8 cellular contexts compared by ENCODE assay signal in genomic region chr2:96138146-96139145, GRCh38. TPM values are rescaled to one million over a fixed set of nuclear protein-coding genes. Genes with fewer than 3 reads are reported as not detected.
DNase-seq lines count a peak whose midpoint lies in the region; ATAC-seq, FAIRE-seq and TF ChIP-seq lines count a peak whose summit lies in the region.

Gene ASTL (minus strand): TSS chr2:96138502. CDS start chr2:96138436, 66 bp downstream.

- SMC1A ChIA-PET in GM12878 (lab: Charles Lee; ENCODE audit: uncharacterized antibody, unreplicated experiment): interaction anchor here (0.8 to 14.4 kb wide), 24 partner anchors 10 to 371 kb away, joined by 3 to 338 read pairs (median 5); no protein-coding TSS in a partner anchor

- peak; percentile 67 to 92 (median 71) for TF ChIP-seq CTCF in GM12878 (IDR thresholded peaks at IDR 0.05 in 2 of 3, conservative IDR thresholded peaks at IDR 0.05 in 1 of 3; ENCODE audit: control insufficient read depth in 2 of 3, extremely low read depth in 1 of 3, insufficient read depth in 1 of 3, low read depth in 3 of 3, low read length in 3 of 3)

- H3K36me3 ChIP-seq in HUES64 (ENCODE audit: insufficient read depth, low read length): no peaks in the 10 kb centered on the region
- H3K36me3 ChIP-seq in GM12878 (ENCODE audit: control insufficient read depth in 2 of 2, insufficient read depth in 2 of 2, low read length in 1 of 2): peaks cover 0 to 3% of the 10 kb centered on the region in 2 experiments; a peak in 2 of 4 replicates

- no TSS peak for BruUV-seq in GM12878 (replicated peaks; lab: Mats Ljungman, UMichigan)

- no peaks in the 10 kb centered on the region for H3K9me3 ChIP-seq in HUES64 (ENCODE audit: insufficient read depth, low read depth, low read length)
- no peaks in the 10 kb centered on the region for H3K9me3 ChIP-seq in GM12878 (replicated peaks; ENCODE audit: control insufficient read depth, insufficient read depth, low read length)

- no peak within 1 kb of the TSS; the same call in 1 of the 2 replicates for H3K4me2 ChIP-seq in GM12878 (ENCODE audit: control insufficient read depth, insufficient read depth)

- H3K4me3 ChIP-seq in HUES64 (ENCODE audit: low read length): peak within 1 kb of the TSS; percentile 32; the same call in 1 of the 2 replicates
- no peak within 1 kb of the TSS for H3K4me3 ChIP-seq in GM12878

- CTCF ChIA-PET in GM12878 (lab: Yijun Ruan, JAX): interaction anchor here (0.5 to 14.4 kb wide), 37 partner anchors 8 to 372 kb away, joined by 3 to 535 read pairs (median 6); partner anchors contain the start of genes ADRA2B, ITPRIPL1 and STARD7

- H3K9ac ChIP-seq in HUES64 (ENCODE audit: low read depth, low read length): no peak within 1 kb of the TSS
- H3K9ac ChIP-seq in GM12878 (ENCODE audit: control insufficient read depth, insufficient read depth, low read length): no peak within 1 kb of the TSS

- ATAC-seq in GM12878: peak; percentile 37

- no peak for TF ChIP-seq EP300 in GM12878 (IDR thresholded peaks at IDR 0.05; ENCODE audit: borderline replicate concordance in 1 of 2, control insufficient read depth in 1 of 2, low read depth in 2 of 2, low read length in 2 of 2)

- RAD21 ChIA-PET in GM12878 (lab: Charles Lee; ENCODE audit: unreplicated experiment): interaction anchor here (0.6 to 18.1 kb wide), 20 partner anchors 8 to 191 kb away, joined by 3 to 463 read pairs (median 7); partner anchors contain the start of gene CIAO1

- in situ Hi-C loops in GM12878 (cut with MboI): no loop called here

- no peaks in the 10 kb centered on the region for H4K20me1 ChIP-seq in GM12878 (ENCODE audit: control insufficient read depth, insufficient read depth)

- DNase-seq in NCI-H2081 (lab: John Stamatoyannopoulos, UW) (peak; percentile 50 to 58), NCI-H2081 treated with DMSO at 0.1 percent for 48 hours (lab: John Stamatoyannopoulos, UW) (no peak), T-helper 1 cell (peak in 4 of 5 donors; percentile 51 to 62 (median 57)), GM12878 (ENCODE audit: low read depth, low spot score) (no peak), iris pigment epithelial cell (ENCODE audit: low read depth) (peak; percentile 34), globus pallidus (ENCODE audit: low spot score) (no peak)
- peak; percentile 41 to 75 (median 57) for DNase-seq in stimulated activated naive CD4-positive, alpha-beta T cell (lab: John Stamatoyannopoulos, UW)

- H3K27ac ChIP-seq in HUES64 (ENCODE audit: low read depth, low read length) (no peak within 1 kb of the TSS), GM12878 (ENCODE audit: control insufficient read depth, insufficient read depth) (no peak within 1 kb of the TSS)

- no peak for FAIRE-seq in GM12878 (lab: Jason Lieb, UNC)

- H3K4me1 ChIP-seq in HUES64 (ENCODE audit: insufficient read depth, low read length) (0 out of 2 replicates have a peak, but pooled peaks cover 5% of the 10 kb centered on the region), GM12878 (ENCODE audit: control insufficient read depth, insufficient read depth, low read length) (peaks cover 13% of the 10 kb centered on the region)

- WGBS in HUES64: 33% methylated on average over 17 of the region's 17 CpGs
- WGBS in GM12878 (ENCODE audit: insufficient coverage, insufficient replicate concordance, low lambda C conversion rate, missing lambda C conversion rate): 3% methylated on average over 10 of the region's 17 CpGs

- H3K79me2 ChIP-seq in GM12878 (ENCODE audit: control insufficient read depth, insufficient read depth, low read length): peaks cover 9% of the 10 kb centered on the region

- POLR2A ChIA-PET in GM12878 (lab: Charles Lee): interaction anchor here (0.7 to 3.9 kb wide), 8 partner anchors 9 to 64 kb away, joined by 3 to 31 read pairs (median 6); no protein-coding TSS in a partner anchor

- intact Hi-C loops in GM12878 (cut with micrococcal nuclease; ENCODE audit: unreplicated experiment): loop anchor here (1.0 to 2.0 kb wide), 2 partner anchors 36 to 126 kb away; partner anchors contain the start of gene TMEM127

- no peak within 1 kb of the TSS for H2AFZ ChIP-seq in GM12878 (ENCODE audit: control insufficient read depth, low read depth, low read length)

- TF ChIP-seq POLR2A in GM12878 (IDR thresholded peaks at IDR 0.05; ENCODE audit: low read depth, low read length): no peak

- H3K27me3 ChIP-seq in HUES64 (ENCODE audit: insufficient read depth, low read length) (no peaks in the 10 kb centered on the region), GM12878 (replicated peaks in 1 of 2; ENCODE audit: control insufficient read depth in 2 of 2, insufficient read depth in 2 of 2, low read length in 1 of 2) (no peaks in the 10 kb centered on the region; a peak in 1 of 4 replicates)

- TF ChIP-seq RAD21 in GM12878 (IDR thresholded peaks at IDR 0.05; ENCODE audit: insufficient read depth, low read depth, low read length): peak; percentile 92

TF ChIP-seq in GM12878, 131 proteins besides CTCF, POLR2A, EP300 and RAD21 (continues in another document):
- TF ChIP-seq ZNF622 (IDR thresholded peaks at IDR 0.05) (no peak), MAX (IDR thresholded peaks at IDR 0.05; ENCODE audit: low read depth, low read length) (no peak), BACH1 (IDR thresholded peaks at IDR 0.05; ENCODE audit: borderline replicate concordance) (peak; percentile 63), SMAD1 (IDR thresholded peaks at IDR 0.05; ENCODE audit: low read depth, partially characterized antibody) (no peak), JUND (IDR thresholded peaks at IDR 0.05; ENCODE audit: low read depth, low read length) (no peak), CBX3 (IDR thresholded peaks at IDR 0.05; ENCODE audit: borderline replicate concordance, low read depth) (no peak), PAX8 (IDR thresholded peaks at IDR 0.05) (peak; percentile 70; the same call in 1 of the 2 replicates), TARDBP (IDR thresholded peaks at IDR 0.05; ENCODE audit: borderline replicate concordance) (no peak), EZH2 (IDR thresholded peaks at IDR 0.05; ENCODE audit: borderline replicate concordance, control insufficient read depth, low read depth, low read length) (no peak), HDAC6 (IDR thresholded peaks at IDR 0.05; ENCODE audit: unreplicated experiment) (peak; percentile 35), ZNF207 (IDR thresholded peaks at IDR 0.05; ENCODE audit: borderline replicate concordance) (no peak), GATAD2B (conservative IDR thresholded peaks at IDR 0.05; ENCODE audit: low read depth) (peak; percentile 20; the same call in 1 of the 2 replicates), FOS (IDR thresholded peaks at IDR 0.05; ENCODE audit: borderline replicate concordance, extremely low read depth, insufficient read length) (no peak), NBN (IDR thresholded peaks at IDR 0.05) (0 out of 2 replicates have a peak, but pooled peaks have one; percentile 41), ZNF274 (IDR thresholded peaks at IDR 0.05; ENCODE audit: insufficient read depth, insufficient read length) (no peak), CHD4 (IDR thresholded peaks at IDR 0.05) (no peak), STAT3 (IDR thresholded peaks at IDR 0.05; ENCODE audit: low read depth, low read length) (no peak), KAT2A (conservative IDR thresholded peaks at IDR 0.05; ENCODE audit: control insufficient read depth, low read depth, low read length) (no peak), NFIC (IDR thresholded peaks at IDR 0.05; ENCODE audit: low read depth, low read length) (no peak), EGR1 (IDR thresholded peaks at IDR 0.05; ENCODE audit: borderline replicate concordance in 1 of 2, low read depth in 2 of 2, low read length in 2 of 2) (no peak), SREBF2 (IDR thresholded peaks at IDR 0.05; ENCODE audit: low read length) (no peak), MYB (IDR thresholded peaks at IDR 0.05; ENCODE audit: borderline replicate concordance, low read depth, low read length) (peak; percentile 48; the same call in 1 of the 2 replicates), IRF3 (IDR thresholded peaks at IDR 0.05) (no peak)

RNA-seq across cellular contexts. Expression of gene ASTL, which starts in this region (rescaled TPM):
- polyA plus RNA-seq in HUES64 (2013, experiment 1 of 2): not detected
- not detected for polyA plus RNA-seq in HUES64 (2013, experiment 2 of 2)
- total RNA-seq in GM12878 (2013; cell fraction: nucleolus; rRNA removed): 0.76 and 2.4 TPM in 2 replicates
- 0.27 and 0.40 TPM in 2 replicates for total RNA-seq in GM12878 (2014; rRNA removed)
- 0.54 TPM in 1 of 2 replicates, not detected in the other for total RNA-seq in GM12878 (2014; rRNA removed; fragmentation: Illumina TruSeq; extraction: Trizol)
- 0.43 and 1.0 TPM in 2 replicates for total RNA-seq in GM12878 (2021)
- polyA plus RNA-seq in GM12878 (2011; ENCODE audit: low read depth): 0.72 TPM
- polyA plus RNA-seq in GM12878 (2011; rRNA removed): 0.10 and 0.37 TPM in 2 replicates
- 0.34 and 0.53 TPM in 2 replicates for polyA plus RNA-seq in GM12878 (2011; cell fraction: cytosol; rRNA removed)
- 2.4 TPM in 2 replicates for polyA plus RNA-seq in GM12878 (2011; cell fraction: nucleus; rRNA removed)
- polyA plus RNA-seq in GM12878 (2012): 1.3 and 2.0 TPM in 2 replicates
- polyA plus RNA-seq in GM12878 (2014; fragmentation: Illumina TruSeq; extraction: Trizol): 0.24 TPM in 1 of 2 replicates, not detected in the other
- not detected for polyA plus RNA-seq in GM12878 (2014; fragmentation: Nextera tagmentation; extraction: Ambion mirVana)
- 0.18 and 0.37 TPM in 2 replicates for polyA plus RNA-seq in GM12878 (2014; rRNA removed)
- not detected for polyA plus RNA-seq in GM12878 (2016; fragmentation: Nextera tagmentation; extraction: Ambion mirVana)
- 0.52 and 0.95 TPM in 2 replicates for polyA minus RNA-seq in GM12878 (2011; rRNA and poly(A)+ RNA removed)
- not detected in 2 replicates for polyA minus RNA-seq in GM12878 (2011; cell fraction: cytosol; rRNA and poly(A)+ RNA removed)
- 0.77 TPM in 1 of 2 replicates, not detected in the other for polyA minus RNA-seq in GM12878 (2011; cell fraction: nucleus; rRNA and poly(A)+ RNA removed)

Comparison
In these comparisons a context has a peak if more than half of its experiments do, and no peak if none do; other contexts are left out.
1. DNase-seq: peak in NCI-H2081 (2 of 2), T-helper 1 cell (4 of 5), iris pigment epithelial cell (single experiment) and stimulated activated naive CD4-positive, alpha-beta T cell (6 of 6); none in NCI-H2081 treated with DMSO at 0.1 percent for 48 hours (single experiment), GM12878 (single experiment) and globus pallidus (single experiment).